In the genomic region with DNA sequence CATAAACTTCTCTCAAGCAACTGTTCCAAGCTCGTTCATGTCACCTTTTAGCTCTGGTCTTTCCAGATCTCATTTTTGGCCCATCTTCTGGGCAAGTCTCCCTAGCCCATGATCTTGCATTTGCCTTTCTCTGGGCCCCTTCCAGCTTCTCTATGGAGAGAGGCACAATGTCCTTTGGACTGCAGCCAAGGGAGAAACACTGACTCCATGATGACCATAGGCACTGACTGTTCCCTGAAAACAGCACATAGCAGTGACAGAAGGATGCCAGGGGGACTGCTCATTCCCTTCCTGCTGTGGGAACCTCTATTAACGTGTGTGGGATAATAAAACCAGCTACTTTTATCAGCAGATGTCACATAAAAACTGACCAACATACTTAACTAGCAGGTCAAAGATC, we compare ENCODE assay signal across 9 cellular contexts.
DNase-seq lines count a peak whose midpoint lies in the region; ATAC-seq and TF ChIP-seq lines count a peak whose summit lies in the region.
"Had no signal": no experiment of that assay in that cellular context is flagged by ENCODE, and none has a peak within 500 bp of the region (broad histone marks: within the 10 kb centered on the region; RNA-seq: fewer than 3 reads in every experiment).

No MANE protein-coding gene starts in this region.

- H3K4me2 ChIP-seq in GM23338, result no peak overlapping the region

- no peak for ATAC-seq in GM23338
- ATAC-seq in left cardiac atrium, result peak; percentile 89 to 92
- no peak for ATAC-seq in HG02973 (IDR thresholded peaks at IDR 0.05; ENCODE audit: unreplicated experiment)
- ATAC-seq in GM21526 (IDR thresholded peaks at IDR 0.05; ENCODE audit: low FRiP score, unreplicated experiment), result no peak

- CTCF ChIA-PET in activated naive CD4-positive, alpha-beta T cell treated with anti-CD3 and anti-CD28 coated beads for 36 hours (lab: Charles Lee), result no interaction called here

- no peaks in the 10 kb centered on the region for H3F3A ChIP-seq in GM23338 (replicated peaks; ENCODE audit: low read depth)

- H3K4me3 ChIP-seq in GM23338, result no peak overlapping the region

- peak overlapping the region; percentile 34; the same call in 1 of the 2 replicates for H2AFZ ChIP-seq in GM23338

- peaks cover 7% of the 10 kb centered on the region; the same call in 1 of the 2 replicates for H3K9me2 ChIP-seq in GM23338 (ENCODE audit: insufficient read depth)

- no peaks in the 10 kb centered on the region for H3K4me1 ChIP-seq in GM23338 (ENCODE audit: insufficient read depth)

- H3K27me3 ChIP-seq in GM23338 (ENCODE audit: insufficient read depth), result no peaks in the 10 kb centered on the region

- intact Hi-C loops in left cardiac atrium (cut with DNase I), result no loop called here
- intact Hi-C loops in activated naive CD4-positive, alpha-beta T cell treated with anti-CD3 and anti-CD28 coated beads for 36 hours (cut with micrococcal nuclease), result no loop called here

- peaks cover 7% of the 10 kb centered on the region; the same call in 1 of the 3 replicates for H3K36me3 Mint-ChIP-seq in GM23338 (ENCODE audit: low read depth)
- H3K36me3 Mint-ChIP-seq in activated naive CD4-positive, alpha-beta T cell treated with anti-CD3 and anti-CD28 coated beads for 36 hours (ENCODE audit: low read depth), result no peaks in the 10 kb centered on the region

- no peak overlapping the region for H3K27ac Mint-ChIP-seq in GM23338
- H3K27ac Mint-ChIP-seq in activated naive CD4-positive, alpha-beta T cell treated with anti-CD3 and anti-CD28 coated beads for 36 hours, result no peak overlapping the region

- H3K36me3 ChIP-seq in GM23338 (ENCODE audit: insufficient read depth), result no peaks in the 10 kb centered on the region

- no peak overlapping the region for H3K4me3 Mint-ChIP-seq in GM23338
- H3K4me3 Mint-ChIP-seq in activated naive CD4-positive, alpha-beta T cell treated with anti-CD3 and anti-CD28 coated beads for 36 hours, result no peak overlapping the region

- no peaks in the 10 kb centered on the region for H3K79me2 ChIP-seq in GM23338 (replicated peaks; ENCODE audit: insufficient read depth)

- no peaks in the 10 kb centered on the region for H4K20me1 ChIP-seq in GM23338 (replicated peaks; ENCODE audit: insufficient read depth)

- H3K9me3 Mint-ChIP-seq in GM23338, result peaks cover 8% of the 10 kb centered on the region; the same call in 2 of the 3 replicates
- no peaks in the 10 kb centered on the region for H3K9me3 Mint-ChIP-seq in activated naive CD4-positive, alpha-beta T cell treated with anti-CD3 and anti-CD28 coated beads for 36 hours

- H3K4me1 Mint-ChIP-seq in GM23338, result no peaks in the 10 kb centered on the region
- no peaks in the 10 kb centered on the region for H3K4me1 Mint-ChIP-seq in activated naive CD4-positive, alpha-beta T cell treated with anti-CD3 and anti-CD28 coated beads for 36 hours (ENCODE audit: low read depth)

- DNase-seq in GM23338 (ENCODE audit: low spot score), result no peak
- DNase-seq in left cardiac atrium, result peak; percentile 67
- DNase-seq in smooth muscle cell of the brain vasculature (ENCODE audit: low read depth, low spot score), result peak; percentile 33
- no peak for DNase-seq in activated naive CD4-positive, alpha-beta T cell treated with anti-CD3 and anti-CD28 coated beads for 36 hours
- DNase-seq in activated CD4-positive, alpha-beta T cell treated with anti-CD3 and anti-CD28 coated beads, Interleukin-2, amount 50 U/mL, for 1 hour, result no peak
- DNase-seq: activated naive CD4-positive, alpha-beta T cell had no signal

- no peaks in the 10 kb centered on the region for H3K27me3 Mint-ChIP-seq in GM23338 (ENCODE audit: insufficient read depth, low read depth, poor library complexity)
- H3K27me3 Mint-ChIP-seq in activated naive CD4-positive, alpha-beta T cell treated with anti-CD3 and anti-CD28 coated beads for 36 hours (ENCODE audit: low read depth), result no peaks in the 10 kb centered on the region

- TF ChIP-seq CTCF in GM23338 (conservative IDR thresholded peaks at IDR 0.05; ENCODE audit: low read depth in 2 of 2), result no peak
- TF ChIP-seq CTCF in VCaP (conservative IDR thresholded peaks at IDR 0.05), result no peak

- H3K27ac ChIP-seq in GM23338 (ENCODE audit: low read depth) (no peak overlapping the region), VCaP (peak overlapping the region; percentile 68)

TF ChIP-seq in GM23338, 12 proteins besides CTCF, POLR2A, EP300 and RAD21 (continues in another document):
- TF ChIP-seq, protein P1, sequence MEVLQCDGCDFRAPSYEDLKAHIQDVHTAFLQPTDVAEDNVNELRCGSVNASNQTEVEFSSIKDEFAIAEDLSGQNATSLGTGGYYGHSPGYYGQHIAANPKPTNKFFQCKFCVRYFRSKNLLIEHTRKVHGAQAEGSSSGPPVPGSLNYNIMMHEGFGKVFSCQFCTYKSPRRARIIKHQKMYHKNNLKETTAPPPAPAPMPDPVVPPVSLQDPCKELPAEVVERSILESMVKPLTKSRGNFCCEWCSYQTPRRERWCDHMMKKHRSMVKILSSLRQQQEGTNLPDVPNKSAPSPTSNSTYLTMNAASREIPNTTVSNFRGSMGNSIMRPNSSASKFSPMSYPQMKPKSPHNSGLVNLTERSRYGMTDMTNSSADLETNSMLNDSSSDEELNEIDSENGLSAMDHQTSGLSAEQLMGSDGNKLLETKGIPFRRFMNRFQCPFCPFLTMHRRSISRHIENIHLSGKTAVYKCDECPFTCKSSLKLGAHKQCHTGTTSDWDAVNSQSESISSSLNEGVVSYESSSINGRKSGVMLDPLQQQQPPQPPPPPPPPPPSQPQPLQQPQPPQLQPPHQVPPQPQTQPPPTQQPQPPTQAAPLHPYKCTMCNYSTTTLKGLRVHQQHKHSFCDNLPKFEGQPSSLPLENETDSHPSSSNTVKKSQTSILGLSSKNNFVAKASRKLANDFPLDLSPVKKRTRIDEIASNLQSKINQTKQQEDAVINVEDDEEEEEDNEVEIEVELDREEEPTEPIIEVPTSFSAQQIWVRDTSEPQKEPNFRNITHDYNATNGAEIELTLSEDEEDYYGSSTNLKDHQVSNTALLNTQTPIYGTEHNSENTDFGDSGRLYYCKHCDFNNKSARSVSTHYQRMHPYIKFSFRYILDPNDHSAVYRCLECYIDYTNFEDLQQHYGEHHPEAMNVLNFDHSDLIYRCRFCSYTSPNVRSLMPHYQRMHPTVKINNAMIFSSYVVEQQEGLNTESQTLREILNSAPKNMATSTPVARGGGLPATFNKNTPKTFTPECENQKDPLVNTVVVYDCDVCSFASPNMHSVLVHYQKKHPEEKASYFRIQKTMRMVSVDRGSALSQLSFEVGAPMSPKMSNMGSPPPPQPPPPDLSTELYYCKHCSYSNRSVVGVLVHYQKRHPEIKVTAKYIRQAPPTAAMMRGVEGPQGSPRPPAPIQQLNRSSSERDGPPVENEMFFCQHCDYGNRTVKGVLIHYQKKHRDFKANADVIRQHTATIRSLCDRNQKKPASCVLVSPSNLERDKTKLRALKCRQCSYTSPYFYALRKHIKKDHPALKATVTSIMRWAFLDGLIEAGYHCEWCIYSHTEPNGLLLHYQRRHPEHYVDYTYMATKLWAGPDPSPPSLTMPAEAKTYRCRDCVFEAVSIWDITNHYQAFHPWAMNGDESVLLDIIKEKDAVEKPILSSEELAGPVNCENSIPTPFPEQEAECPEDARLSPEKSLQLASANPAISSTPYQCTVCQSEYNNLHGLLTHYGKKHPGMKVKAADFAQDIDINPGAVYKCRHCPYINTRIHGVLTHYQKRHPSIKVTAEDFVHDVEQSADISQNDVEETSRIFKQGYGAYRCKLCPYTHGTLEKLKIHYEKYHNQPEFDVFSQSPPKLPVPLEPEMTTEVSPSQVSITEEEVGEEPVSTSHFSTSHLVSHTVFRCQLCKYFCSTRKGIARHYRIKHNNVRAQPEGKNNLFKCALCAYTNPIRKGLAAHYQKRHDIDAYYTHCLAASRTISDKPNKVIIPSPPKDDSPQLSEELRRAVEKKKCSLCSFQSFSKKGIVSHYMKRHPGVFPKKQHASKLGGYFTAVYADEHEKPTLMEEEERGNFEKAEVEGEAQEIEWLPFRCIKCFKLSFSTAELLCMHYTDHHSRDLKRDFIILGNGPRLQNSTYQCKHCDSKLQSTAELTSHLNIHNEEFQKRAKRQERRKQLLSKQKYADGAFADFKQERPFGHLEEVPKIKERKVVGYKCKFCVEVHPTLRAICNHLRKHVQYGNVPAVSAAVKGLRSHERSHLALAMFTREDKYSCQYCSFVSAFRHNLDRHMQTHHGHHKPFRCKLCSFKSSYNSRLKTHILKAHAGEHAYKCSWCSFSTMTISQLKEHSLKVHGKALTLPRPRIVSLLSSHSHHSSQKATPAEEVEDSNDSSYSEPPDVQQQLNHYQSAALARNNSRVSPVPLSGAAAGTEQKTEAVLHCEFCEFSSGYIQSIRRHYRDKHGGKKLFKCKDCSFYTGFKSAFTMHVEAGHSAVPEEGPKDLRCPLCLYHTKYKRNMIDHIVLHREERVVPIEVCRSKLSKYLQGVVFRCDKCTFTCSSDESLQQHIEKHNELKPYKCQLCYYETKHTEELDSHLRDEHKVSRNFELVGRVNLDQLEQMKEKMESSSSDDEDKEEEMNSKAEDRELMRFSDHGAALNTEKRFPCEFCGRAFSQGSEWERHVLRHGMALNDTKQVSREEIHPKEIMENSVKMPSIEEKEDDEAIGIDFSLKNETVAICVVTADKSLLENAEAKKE (CRISPR knock-in tag; IDR thresholded peaks at IDR 0.05), result no peak
- TF ChIP-seq JUNB (IDR thresholded peaks at IDR 0.05; ENCODE audit: unreplicated experiment) (no peak), EZH2 (IDR thresholded peaks at IDR 0.05; ENCODE audit: low read depth, unreplicated experiment) (no peak), ZNF114 (CRISPR knock-in tag; IDR thresholded peaks at IDR 0.05) (no peak), POLR2AphosphoS5 (IDR thresholded peaks at IDR 0.05; ENCODE audit: low read depth) (no peak), CREB1 (CRISPR knock-in tag; IDR thresholded peaks at IDR 0.05; ENCODE audit: low read depth) (no peak), STAT1 (IDR thresholded peaks at IDR 0.05; ENCODE audit: unreplicated experiment) (no peak), ZNF331 (CRISPR knock-in tag; IDR thresholded peaks at IDR 0.05; ENCODE audit: low read depth) (no peak), EZH2phosphoT487 (IDR thresholded peaks at IDR 0.05; ENCODE audit: unreplicated experiment) (no peak)
- TF ChIP-seq, protein P2, sequence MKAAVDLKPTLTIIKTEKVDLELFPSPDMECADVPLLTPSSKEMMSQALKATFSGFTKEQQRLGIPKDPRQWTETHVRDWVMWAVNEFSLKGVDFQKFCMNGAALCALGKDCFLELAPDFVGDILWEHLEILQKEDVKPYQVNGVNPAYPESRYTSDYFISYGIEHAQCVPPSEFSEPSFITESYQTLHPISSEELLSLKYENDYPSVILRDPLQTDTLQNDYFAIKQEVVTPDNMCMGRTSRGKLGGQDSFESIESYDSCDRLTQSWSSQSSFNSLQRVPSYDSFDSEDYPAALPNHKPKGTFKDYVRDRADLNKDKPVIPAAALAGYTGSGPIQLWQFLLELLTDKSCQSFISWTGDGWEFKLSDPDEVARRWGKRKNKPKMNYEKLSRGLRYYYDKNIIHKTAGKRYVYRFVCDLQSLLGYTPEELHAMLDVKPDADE (IDR thresholded peaks at IDR 0.05), result no peak

Comparison
In these comparisons a context has a peak if more than half of its experiments do, and no peak if none do; other contexts are left out.
1. ATAC-seq: peak in left cardiac atrium (2 of 2); none in GM23338 (single experiment), HG02973 (single experiment) and GM21526 (single experiment).
2. DNase-seq: peak in left cardiac atrium (single experiment) and smooth muscle cell of the brain vasculature (single experiment); none in GM23338 (single experiment), activated naive CD4-positive, alpha-beta T cell treated with anti-CD3 and anti-CD28 coated beads for 36 hours (single experiment) and activated CD4-positive, alpha-beta T cell treated with anti-CD3 and anti-CD28 coated beads, Interleukin-2, amount 50 U/mL, for 1 hour (single experiment).